In the genomic region with DNA sequence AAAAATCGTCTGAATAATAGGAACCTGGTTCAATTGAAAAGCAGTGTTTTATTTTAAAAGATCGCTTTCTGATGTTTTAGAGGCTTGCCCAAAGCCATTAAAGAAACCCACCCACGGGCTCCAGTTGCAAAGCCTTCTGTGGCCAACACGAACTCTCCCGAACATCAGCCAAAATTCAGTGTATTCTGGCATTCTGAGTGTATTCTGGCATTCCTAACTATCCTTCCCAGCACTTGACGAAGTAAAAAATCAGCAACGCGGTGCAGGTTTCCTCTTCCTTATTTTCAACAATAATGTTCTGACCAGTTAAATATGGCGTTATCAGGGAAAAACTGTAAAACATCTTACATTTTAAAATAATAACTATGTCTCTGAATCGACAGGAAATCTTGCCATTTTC, we compare ENCODE assay signal across 8 cellular contexts. TPM values are rescaled to one million over a fixed set of nuclear protein-coding genes. Genes with fewer than 3 reads are reported as not detected.
DNase-seq lines count a peak whose midpoint lies in the region; ATAC-seq and TF ChIP-seq lines count a peak whose summit lies in the region.

No MANE protein-coding gene starts in this region.

- H3K4me3 ChIP-seq in BJ (ENCODE audit: low read depth, low read length) (peak overlapping the region; percentile 43), Panc1 (ENCODE audit: low read depth in 2 of 2, low read length in 2 of 2) (peak overlapping the region; percentile 39 to 59), epithelial cell of esophagus (ENCODE audit: low read length) (peak overlapping the region; percentile 50)

- no peaks in the 10 kb centered on the region for H3K9me3 Mint-ChIP-seq in nephron progenitor cell

- DNase-seq in BJ (ENCODE audit: low read depth) (no peak), Panc1 (ENCODE audit: low read depth, low spot score) (no peak), epithelial cell of esophagus (ENCODE audit: low read depth) (no peak), nephron progenitor cell (no peak), NCI-H1417 (lab: John Stamatoyannopoulos, UW) (no peak), SW 1271 (lab: John Stamatoyannopoulos, UW) (no peak), SIG-M5 (lab: John Stamatoyannopoulos, UW) (no peak)
- DNase-seq in effector CD4-positive, alpha-beta T cell, result no peak

- H3K27ac Mint-ChIP-seq in nephron progenitor cell, result peak overlapping the region; percentile 98

- peaks cover 29% of the 10 kb centered on the region for H3K4me1 ChIP-seq in Panc1 (ENCODE audit: control insufficient read depth, insufficient read depth, low read length)

- H3K4me3 Mint-ChIP-seq in nephron progenitor cell, result peak overlapping the region; percentile 85

- CTCF ChIA-PET in BJ (lab: Yijun Ruan, JAX), result interaction anchor here (0.6 to 1.5 kb wide), 6 partner anchors 9 to 1248 kb away, joined by 3 to 7 read pairs (median 3); no protein-coding TSS in a partner anchor
- CTCF ChIA-PET in Panc1 (lab: Charles Lee), result interaction anchor here (0.6 kb wide), 1 partner anchor 249 kb away, joined by 3 read pairs; no protein-coding TSS in a partner anchor

- peaks cover 100% of the 10 kb centered on the region for H3K4me1 Mint-ChIP-seq in nephron progenitor cell

- H3K27ac ChIP-seq in Panc1 (ENCODE audit: low read length), result peak overlapping the region; percentile 84

- H3K27me3 ChIP-seq in BJ (ENCODE audit: control insufficient read depth, insufficient read depth, low read length) (no peaks in the 10 kb centered on the region), Panc1 (ENCODE audit: control insufficient read depth, insufficient read depth, low read length) (no peaks in the 10 kb centered on the region)

- H3K36me3 Mint-ChIP-seq in nephron progenitor cell (ENCODE audit: low read depth), result peaks cover 26% of the 10 kb centered on the region

- TF ChIP-seq CTCF in BJ (IDR thresholded peaks at IDR 0.05; ENCODE audit: insufficient read depth, low read depth, low read length), result no peak
- TF ChIP-seq CTCF in Panc1 (IDR thresholded peaks at IDR 0.05), result no peak
- TF ChIP-seq CTCF in epithelial cell of esophagus (IDR thresholded peaks at IDR 0.05; ENCODE audit: insufficient read depth, low read depth, low read length, missing control alignments), result no peak
- TF ChIP-seq CTCF in nephron progenitor cell (IDR thresholded peaks at IDR 0.05), result no peak

- intact Hi-C loops in Panc1 (cut with micrococcal nuclease; ENCODE audit: unreplicated experiment), result no loop called here

- H3K36me3 ChIP-seq in BJ (ENCODE audit: control insufficient read depth, insufficient read depth, low read length) (no peaks in the 10 kb centered on the region), Panc1 (ENCODE audit: control insufficient read depth, insufficient read depth, low read length) (no peaks in the 10 kb centered on the region)

- H3K9me3 ChIP-seq in Panc1 (ENCODE audit: control insufficient read depth, insufficient read depth, low read depth, low read length), result no peaks in the 10 kb centered on the region

- POLR2A ChIA-PET in BJ (lab: Charles Lee), result interaction anchor here (0.7 kb wide), 1 partner anchor 1173 kb away, joined by 5 read pairs; no protein-coding TSS in a partner anchor
- POLR2A ChIA-PET in Panc1 (lab: Charles Lee), result interaction anchor here (0.7 kb wide), 1 partner anchor 21 kb away, joined by 4 read pairs; no protein-coding TSS in a partner anchor

- in situ Hi-C loops in Panc1 (cut with HindIII; ENCODE audit: low pct_unique_long_range_greater_than_20kb, low sequenced_read_pairs), result no loop called here

- no TSS peak for BruUV-seq in Panc1 (replicated peaks; lab: Mats Ljungman, UMichigan)

- no peak for ATAC-seq in Panc1

- no peaks in the 10 kb centered on the region for H3K27me3 Mint-ChIP-seq in nephron progenitor cell (ENCODE audit: low read depth, poor library complexity)

RNA-seq across cellular contexts. Expression of a gene that starts 44.6 kb away (rescaled TPM):
- polyA plus RNA-seq in BJ (2011; rRNA removed), result 11.3 and 11.6 TPM in 2 replicates
- 24.2 and 27.9 TPM in 2 replicates for polyA minus RNA-seq in BJ (2011; rRNA and poly(A)+ RNA removed)
- total RNA-seq in Panc1 (2021; ENCODE audit: unreplicated experiment), result 28.6 TPM
- polyA plus RNA-seq in Panc1 (2012; ENCODE audit: insufficient read length), result 11.7 TPM
